19 cellular contexts compared by ENCODE assay signal in genomic region chr12:94699796-94700195, GRCh38. TPM values are rescaled to one million over a fixed set of nuclear protein-coding genes. Genes with fewer than 3 reads are reported as not detected.
DNase-seq lines count a peak whose midpoint lies in the region; ATAC-seq, FAIRE-seq and TF ChIP-seq lines count a peak whose summit lies in the region.
"Had no signal": no experiment of that assay in that cellular context is flagged by ENCODE, and none has a peak within 500 bp of the region (broad histone marks: within the 10 kb centered on the region; RNA-seq: fewer than 3 reads in every experiment).

No MANE protein-coding gene starts in this region.

- no peaks in the 10 kb centered on the region; the same call in 2 of the 3 replicates for H3K9me3 ChIP-seq in A549
- H3K9me3 ChIP-seq in ascending aorta = no peaks in the 10 kb centered on the region
- no peaks in the 10 kb centered on the region for H3K9me3 ChIP-seq in left lung
- H3K9me3 ChIP-seq: psoas muscle, SJSA1 had no signal

- TF ChIP-seq CTCF in A549 (IDR thresholded peaks at IDR 0.05) (no peak), ascending aorta (IDR thresholded peaks at IDR 0.05) (no peak), left lung (IDR thresholded peaks at IDR 0.05) (no peak)

- H3K27ac ChIP-seq in A549 (no peak overlapping the region), ascending aorta (peak overlapping the region; percentile 27 to 71), left lung (no peak overlapping the region)
- H3K27ac ChIP-seq: psoas muscle, SJSA1 had no signal

- H3K27me3 ChIP-seq in ascending aorta = no peaks in the 10 kb centered on the region
- no peaks in the 10 kb centered on the region for H3K27me3 ChIP-seq in left lung
- H3K27me3 ChIP-seq: SJSA1 had no signal

- CTCF ChIA-PET in A549 (lab: Yijun Ruan, JAX) = interaction anchor here (1.3 kb wide), 1 partner anchor 23 kb away, joined by 3 read pairs; no protein-coding TSS in a partner anchor

- H3K4me3 ChIP-seq in A549 (no peak overlapping the region), ascending aorta (no peak overlapping the region), left lung (no peak overlapping the region)
- H3K4me3 ChIP-seq: psoas muscle, SJSA1 had no signal

- H3K4me2 ChIP-seq in A549 = no peak overlapping the region

- DNase-seq in A549 (ENCODE audit: low read depth in 1 of 2, low spot score in 1 of 2) (peak in 1 of 2 experiments; percentile 41), ascending aorta (ENCODE audit: low spot score in 2 of 2) (no peak), left lung (no peak), NCI-H2029 (lab: John Stamatoyannopoulos, UW) (no peak)
- no peak for DNase-seq in stimulated activated CD4-positive, alpha-beta T cell treated with anti-CD3 and anti-CD28 coated beads, Interleukin-4, amount 100 ng/mL, for 24 hours
- DNase-seq: activated T-cell treated with anti-CD3 and anti-CD28 coated beads, Interleukin-2, amount 50 U/mL, for 1 hour; CD8-positive, alpha-beta memory T cell; H9; hippocampal formation; kidney glomerular epithelial cell; NCI-H146; NCI-H446; psoas muscle; T-helper 9 cell had no signal

- intact Hi-C loops in ascending aorta (cut with DNase I) (no loop called here), left lung (cut with DNase I) (no loop called here)

- no peak for FAIRE-seq in A549 (lab: Jason Lieb, UNC)
- FAIRE-seq: HTR-8/SVneo had no signal

- H3K4me1 ChIP-seq in A549 (peaks cover 12% of the 10 kb centered on the region), ascending aorta (peaks cover 0 to 20% of the 10 kb centered on the region in 2 donors), left lung (peaks cover 0 to 8% of the 10 kb centered on the region in 2 donors)

- ATAC-seq in A549 = peak in 1 of 2 experiments; percentile 23; a peak in 1 of 6 replicates
- ATAC-seq in GM21423 (IDR thresholded peaks at IDR 0.05; ENCODE audit: unreplicated experiment) = peak; percentile 75
- peak; percentile 54 for ATAC-seq in left lung
- ATAC-seq in HG03045 (IDR thresholded peaks at IDR 0.05; ENCODE audit: unreplicated experiment) = no peak
- ATAC-seq in HG03139 (IDR thresholded peaks at IDR 0.05; ENCODE audit: unreplicated experiment) = no peak
- ATAC-seq: psoas muscle had no signal

- POLR2A ChIA-PET in A549 (lab: Yijun Ruan, JAX) = no interaction called here

- no peak for TF ChIP-seq EP300 in A549 (IDR thresholded peaks at IDR 0.05)

- WGBS in A549 (ENCODE audit: missing lambda C conversion rate) = 11% methylated on average over 1 of the region's 1 CpG

- no peak for TF ChIP-seq RAD21 in A549 (conservative IDR thresholded peaks at IDR 0.05 in 1 of 2, IDR thresholded peaks at IDR 0.05 in 1 of 2)

- H3K36me3 ChIP-seq in ascending aorta = no peaks in the 10 kb centered on the region
- H3K36me3 ChIP-seq in left lung = no peaks in the 10 kb centered on the region
- H3K36me3 ChIP-seq: SJSA1 had no signal

- no peak for TF ChIP-seq POLR2A in A549 (IDR thresholded peaks at IDR 0.05; ENCODE audit: low read length)

TF ChIP-seq in A549, 52 proteins besides CTCF, POLR2A, EP300 and RAD21:
- no peak for TF ChIP-seq GATA3 (IDR thresholded peaks at IDR 0.05; ENCODE audit: borderline replicate concordance)
- 0 out of 2 replicates have a peak, but pooled peaks have one; percentile 12 for TF ChIP-seq NFE2L2 (conservative IDR thresholded peaks at IDR 0.05; ENCODE audit: low read length)
- TF ChIP-seq CHD2 (IDR thresholded peaks at IDR 0.05; ENCODE audit: low read length, partially characterized antibody) = no peak
- no peak for TF ChIP-seq HOXA7 (CRISPR knock-in tag; IDR thresholded peaks at IDR 0.05)
- TF ChIP-seq ESRRA (IDR thresholded peaks at IDR 0.05; ENCODE audit: borderline replicate concordance, low read length) = no peak
- no peak for TF ChIP-seq TP53 (CRISPR knock-in tag; IDR thresholded peaks at IDR 0.05)
- no peak for TF ChIP-seq RCOR1 (IDR thresholded peaks at IDR 0.05; ENCODE audit: low read depth, low read length)
TF ChIP-seq in A549: peak in this region for 1.

RNA-seq across cellular contexts. Expression of gene TMCC3, which starts 49.4 kb away (rescaled TPM):
- polyA plus RNA-seq in A549 (2011; rRNA removed) (0.60 and 0.62 TPM in 2 replicates), A549 (2017; fragmentation: RNase III; extraction: RNeasy Plus Mini Kit Qiagen cat#74134 plus additional on column Dnase treatment) (0.42 to 0.57 TPM (median 0.50 TPM) in 3 replicates)
- 0.05 and 0.08 TPM in 2 replicates for polyA plus RNA-seq in A549 (2012; cell fraction: cytosol; rRNA removed)
- 0.05 and 0.09 TPM in 2 replicates for polyA plus RNA-seq in A549 (2012; cell fraction: nucleus; rRNA removed)
- polyA minus RNA-seq in A549 (2011; rRNA and poly(A)+ RNA removed) = 0.44 and 0.45 TPM in 2 replicates
- total RNA-seq in ascending aorta (11.0 TPM), left lung (10 to 100 TPM in 1 of 2 donors, 1 to 10 TPM in 1; 3.7 to 11.4 TPM)

Comparison
In these comparisons a context has a peak if more than half of its experiments do, and no peak if none do; other contexts are left out.
1. ATAC-seq: peak in GM21423 (single experiment) and left lung (single experiment); none in HG03045 (single experiment) and HG03139 (single experiment).
2. H3K27ac ChIP-seq: peak in ascending aorta (2 of 2); none in A549 (0 of 2) and left lung (0 of 2).